In genomic region chr10:101752241-101752640, GRCh38 we compare ENCODE assay signal across 21 cellular contexts. TPM values are rescaled to one million over a fixed set of nuclear protein-coding genes. Genes with fewer than 3 reads are reported as not detected.
DNase-seq lines count a peak whose midpoint lies in the region; ATAC-seq, FAIRE-seq and TF ChIP-seq lines count a peak whose summit lies in the region.
"Had no signal": no experiment of that assay in that cellular context is flagged by ENCODE, and none has a peak within 500 bp of the region (broad histone marks: within the 10 kb centered on the region; RNA-seq: fewer than 3 reads in every experiment).

No MANE protein-coding gene starts in this region.

- FAIRE-seq in D721Med (lab: Jason Lieb, UNC): peak; percentile 88
- FAIRE-seq: GM12878, H54 had no signal

- H3K27me3 ChIP-seq in SJCRH30: no peaks in the 10 kb centered on the region

- no peak overlapping the region for H3K27ac ChIP-seq in SJCRH30

- DNase-seq in D341Med (ENCODE audit: low spot score) (peak; percentile 65), D721Med (ENCODE audit: insufficient read length, low spot score) (peak; percentile 77), SJCRH30 (peak; percentile 58 to 86), UCSD-AML1 (lab: John Stamatoyannopoulos, UW; ENCODE audit: unreplicated experiment) (no peak), NCI-H2196 treated with DMSO at 0.1 percent for 48 hours (lab: John Stamatoyannopoulos, UW; ENCODE audit: unreplicated experiment) (no peak)
- DNase-seq: C1 segment of cervical spinal cord; Calu3; CD4-positive, alpha-beta memory T cell; COR-L47; DMS 273 treated with DMSO at 0.1 percent for 48 hours; DMS79; EL; GDM1; GOT3; HFFc6 had no signal

- H3K36me3 ChIP-seq in SJCRH30: no peaks in the 10 kb centered on the region
- H3K36me3 ChIP-seq: HAP-1 had no signal

- no peak for TF ChIP-seq CTCF in D721Med (IDR thresholded peaks at IDR 0.05; ENCODE audit: insufficient read depth, missing control alignments)

- H3K4me3 ChIP-seq in SJCRH30: no peak overlapping the region
- H3K4me3 ChIP-seq: GM12878, HAP-1 had no signal

- H3K9me3 ChIP-seq in SJCRH30 (replicated peaks): no peaks in the 10 kb centered on the region
- H3K9me3 ChIP-seq: HAP-1 had no signal

- H3K4me1 ChIP-seq in SJCRH30: peaks cover 33% of the 10 kb centered on the region
- H3K4me1 ChIP-seq: HAP-1 had no signal

- no peak for ATAC-seq in GM21526 (IDR thresholded peaks at IDR 0.05; ENCODE audit: low FRiP score, unreplicated experiment)
- ATAC-seq: GM12878 had no signal

RNA-seq across cellular contexts. Expression of gene FGF8, which starts 23.7 kb away (rescaled TPM):
- total RNA-seq in SJCRH30 (2014; rRNA removed; shearing (Covaris generic)): 115 and 123 TPM in 2 replicates
- total RNA-seq: A172; A673; Calu3; CD4-positive, alpha-beta memory T cell; GM12878; HFFc6 had no signal

RNA-seq across cellular contexts. Expression of gene NPM3, which starts 31.0 kb away (rescaled TPM):
- 238 and 287 TPM in 2 replicates for total RNA-seq in SJCRH30 (2014; rRNA removed; shearing (Covaris generic))

RNA-seq across cellular contexts. Expression of gene FBXW4, which starts 57.3 kb away (rescaled TPM):
- 38.4 and 39.9 TPM in 2 replicates for total RNA-seq in SJCRH30 (2014; rRNA removed; shearing (Covaris generic))

Comparison
In these comparisons a context has a peak if more than half of its experiments do, and no peak if none do; other contexts are left out.
1. DNase-seq: peak in D341Med (single experiment), D721Med (single experiment) and SJCRH30 (2 of 2); none in UCSD-AML1 (single experiment) and NCI-H2196 treated with DMSO at 0.1 percent for 48 hours (single experiment).